ENCODE assay signal across 18 cellular contexts in genomic region chr10:60149003-60149402, GRCh38.
DNase-seq lines count a peak whose midpoint lies in the region; ATAC-seq and TF ChIP-seq lines count a peak whose summit lies in the region.
"Had no signal": no experiment of that assay in that cellular context is flagged by ENCODE, and none has a peak within 500 bp of the region (broad histone marks: within the 10 kb centered on the region; RNA-seq: fewer than 3 reads in every experiment).

No MANE protein-coding gene starts in this region.

- ATAC-seq in Right ventricle myocardium superior (ENCODE audit: poor library complexity) (peak; percentile 26), Right ventricle myocardium inferior (no peak), mucosa of descending colon (peak; percentile 90), GM19467 (IDR thresholded peaks at IDR 0.05; ENCODE audit: unreplicated experiment) (no peak)
- ATAC-seq: natural killer cell treated with Interleukin-12 subunit alpha and Interleukin-12 subunit beta and Interleukin-15 and Interleukin-18, amount 100 ng/mL, for 72 hours had no signal

- H3K4me1 ChIP-seq in colonic mucosa = peaks cover 6% of the 10 kb centered on the region
- H3K4me1 ChIP-seq in mucosa of descending colon (ENCODE audit: low read depth) = peaks cover 16% of the 10 kb centered on the region

- H3K36me3 ChIP-seq in colonic mucosa (no peaks in the 10 kb centered on the region), mucosa of descending colon (ENCODE audit: low read depth) (no peaks in the 10 kb centered on the region)
- H3K36me3 ChIP-seq: stomach had no signal

- TF ChIP-seq CTCF in colonic mucosa (IDR thresholded peaks at IDR 0.05) = no peak
- TF ChIP-seq CTCF in mucosa of descending colon (IDR thresholded peaks at IDR 0.05) = no peak

- H3K4me3 ChIP-seq in colonic mucosa = no peak overlapping the region
- no peak overlapping the region for H3K4me3 ChIP-seq in mucosa of descending colon
- H3K4me3 ChIP-seq: heart right ventricle, skin epidermis, stomach had no signal

- no peaks in the 10 kb centered on the region for H3K27me3 ChIP-seq in colonic mucosa
- H3K27me3 ChIP-seq: heart right ventricle, stomach had no signal

- no peak for DNase-seq in Right ventricle myocardium superior
- no peak for DNase-seq in Right ventricle myocardium inferior (ENCODE audit: missing footprints)
- DNase-seq in colonic mucosa = peak; percentile 41
- peak in 1 of 3 donors; percentile 27 for DNase-seq in mucosa of descending colon
- DNase-seq in central memory CD4-positive, alpha-beta T cell = no peak
- DNase-seq in NCI-H446 (lab: John Stamatoyannopoulos, UW) = no peak
- no peak for DNase-seq in NAMALWA (ENCODE audit: low spot score)
- DNase-seq: endodermal cell; heart right ventricle; immature natural killer cell; NCI-H187; posterior cingulate gyrus; RPMI8226; stimulated activated CD4-positive, alpha-beta T cell treated with anti-CD3 and anti-CD28 coated beads, Interleukin-4, amount 100 ng/mL, for 1 hour; stomach had no signal

- peak overlapping the region; percentile 69 for H3K27ac ChIP-seq in colonic mucosa
- H3K27ac ChIP-seq: skin epidermis had no signal

- intact Hi-C loops in Right ventricle myocardium superior (cut with DNase I) = no loop called here
- intact Hi-C loops in Right ventricle myocardium inferior (cut with DNase I) = no loop called here
- intact Hi-C loops in colonic mucosa (cut with DNase I) = no loop called here
- intact Hi-C loops in mucosa of descending colon (cut with DNase I, micrococcal nuclease) = no loop called here

- H3K9me3 ChIP-seq in colonic mucosa (no peaks in the 10 kb centered on the region), mucosa of descending colon (no peaks in the 10 kb centered on the region)
- H3K9me3 ChIP-seq: heart right ventricle, stomach had no signal

- peak overlapping the region in 1 of 2 donors; percentile 4 for H3K9ac ChIP-seq in colonic mucosa (ENCODE audit: low read depth in 2 of 2, low read length in 2 of 2)

Comparison
In these comparisons a context has a peak if more than half of its experiments do, and no peak if none do; other contexts are left out.
1. ATAC-seq: peak in Right ventricle myocardium superior (single experiment) and mucosa of descending colon (single experiment); none in Right ventricle myocardium inferior (single experiment) and GM19467 (single experiment).